In the genomic region with DNA sequence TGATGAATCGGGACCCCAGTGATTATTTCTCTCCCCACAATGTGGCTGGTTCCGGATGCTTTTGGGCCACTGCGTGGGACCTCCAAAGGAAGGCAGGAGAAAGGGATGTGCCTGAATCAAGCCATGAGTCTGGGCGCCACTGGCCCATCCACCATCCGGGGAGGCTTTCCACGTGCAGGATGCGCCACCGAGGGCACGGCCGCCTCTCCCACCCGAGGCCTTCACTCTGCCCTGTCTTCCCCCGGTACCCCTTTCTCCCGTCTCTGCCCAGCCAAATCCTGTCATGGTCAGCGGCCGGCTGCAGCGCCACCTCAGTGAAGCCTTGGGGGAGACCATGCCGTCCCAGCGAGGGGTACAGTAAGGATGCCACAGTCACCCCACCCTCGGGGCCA, we compare ENCODE assay signal across 14 cellular contexts.
"Had no signal": no experiment of that assay in that cellular context is flagged by ENCODE, and none has a peak within 500 bp of the region (broad histone marks: within the 10 kb centered on the region; RNA-seq: fewer than 3 reads in every experiment).

No MANE protein-coding gene starts in this region.

- H3K27ac ChIP-seq: breast epithelium had no signal

- H3K4me3 Mint-ChIP-seq: activated CD8-positive, alpha-beta T cell treated with anti-CD3 and anti-CD28 coated beads for 36 hours; dendritic cell treated with granulocyte-macrophage colony-stimulating factor and Interleukin-4, amounts not matched to agents 40 ng/mL and 50 ng/mL, for 4 days; effector memory CD8-positive, alpha-beta T cell; immature natural killer cell; WTC11 had no signal

- H3K9me3 ChIP-seq: breast epithelium had no signal

- ATAC-seq: effector memory CD8-positive, alpha-beta T cell; sciatic nerve; WTC11 had no signal

- H3K4me3 ChIP-seq: breast epithelium had no signal

- DNase-seq: activated CD4-positive, alpha-beta T cell treated with anti-CD3 and anti-CD28 coated beads for 48 hours; activated CD8-positive, alpha-beta memory T cell treated with anti-CD3 and anti-CD28 coated beads, Interleukin-2, amount 50 U/mL, for 4 hours; activated T-cell treated with anti-CD3 and anti-CD28 coated beads, Interleukin-2, amount 50 U/mL, for 48 hours; aorta; cerebellar nuclear complex; effector memory CD8-positive, alpha-beta T cell; foreskin melanocyte; immature natural killer cell; T-helper 2 cell had no signal

- H3K9me3 Mint-ChIP-seq: activated CD8-positive, alpha-beta T cell treated with anti-CD3 and anti-CD28 coated beads for 36 hours; dendritic cell treated with granulocyte-macrophage colony-stimulating factor and Interleukin-4, amounts not matched to agents 40 ng/mL and 50 ng/mL, for 4 days; effector memory CD8-positive, alpha-beta T cell; immature natural killer cell had no signal

- H3K4me1 ChIP-seq: breast epithelium had no signal

- H3K27me3 Mint-ChIP-seq: dendritic cell treated with granulocyte-macrophage colony-stimulating factor and Interleukin-4, amounts not matched to agents 40 ng/mL and 50 ng/mL, for 4 days had no signal

- H3K27ac Mint-ChIP-seq: activated CD8-positive, alpha-beta T cell treated with anti-CD3 and anti-CD28 coated beads for 36 hours; dendritic cell treated with granulocyte-macrophage colony-stimulating factor and Interleukin-4, amounts not matched to agents 40 ng/mL and 50 ng/mL, for 4 days; effector memory CD8-positive, alpha-beta T cell; immature natural killer cell; WTC11 had no signal

- H3K27me3 ChIP-seq: breast epithelium had no signal

- H3K36me3 ChIP-seq: breast epithelium had no signal

- H3K36me3 Mint-ChIP-seq: immature natural killer cell, WTC11 had no signal

- H3K4me1 Mint-ChIP-seq: immature natural killer cell had no signal
